Comparison of ENCODE assay signal across 11 cellular contexts in genomic region chr1:19398309-19398760, GRCh38.
DNase-seq lines count a peak whose midpoint lies in the region; ATAC-seq and TF ChIP-seq lines count a peak whose summit lies in the region.
"Had no signal": no experiment of that assay in that cellular context is flagged by ENCODE, and none has a peak within 500 bp of the region (broad histone marks: within the 10 kb centered on the region; RNA-seq: fewer than 3 reads in every experiment).

No MANE protein-coding gene starts in this region.

- H3K36me3 ChIP-seq in PC-3 (ENCODE audit: low read depth, low read length): no peaks in the 10 kb centered on the region

- H3K4me1 ChIP-seq in PC-3 (ENCODE audit: insufficient read depth, low read length): peaks cover 4% of the 10 kb centered on the region; the same call in 1 of the 2 replicates

- ATAC-seq in CD4-positive, alpha-beta T cell (ENCODE audit: poor library complexity): no peak
- ATAC-seq in PC-3: no peak
- no peak for ATAC-seq in GM18861 (IDR thresholded peaks at IDR 0.05; ENCODE audit: unreplicated experiment)

- H4K20me1 ChIP-seq in PC-3 (ENCODE audit: low read length): peaks cover 3% of the 10 kb centered on the region; the same call in 1 of the 2 replicates

- no peak overlapping the region for H3K4me2 ChIP-seq in PC-3 (ENCODE audit: low read length)

- no peak overlapping the region for H3K4me3 Mint-ChIP-seq in CD4-positive, alpha-beta T cell
- H3K4me3 Mint-ChIP-seq: dendritic cell treated with granulocyte-macrophage colony-stimulating factor and Interleukin-4, amounts not matched to agents 40 ng/mL and 50 ng/mL, for 4 days had no signal

- BruUV-seq in PC-3 (replicated peaks; lab: Mats Ljungman, UMichigan): no TSS peak

- peaks cover 83% of the 10 kb centered on the region for H3K4me1 Mint-ChIP-seq in CD4-positive, alpha-beta T cell (ENCODE audit: low read depth)

- no peak for TF ChIP-seq CTCF in CD4-positive, alpha-beta T cell (IDR thresholded peaks at IDR 0.05)
- peak; percentile 39 for TF ChIP-seq CTCF in PC-3 (conservative IDR thresholded peaks at IDR 0.05; ENCODE audit: low read depth, low read length)
- TF ChIP-seq CTCF in epithelial cell of esophagus (IDR thresholded peaks at IDR 0.05; ENCODE audit: insufficient read depth, low read depth, low read length, missing control alignments): peak; percentile 41
- no peak for TF ChIP-seq CTCF in GM10266 (IDR thresholded peaks at IDR 0.05; ENCODE audit: control insufficient read depth, insufficient read depth, low read depth, missing control alignments)

- H3K36me3 Mint-ChIP-seq in CD4-positive, alpha-beta T cell (ENCODE audit: low read depth): peaks cover 69% of the 10 kb centered on the region

- CTCF ChIA-PET in CD4-positive, alpha-beta T cell (lab: Charles Lee): no interaction called here
- CTCF ChIA-PET in PC-3 (lab: Charles Lee): no interaction called here

- no peak overlapping the region for H3K9ac ChIP-seq in PC-3 (ENCODE audit: low read length)
- H3K9ac ChIP-seq: parathyroid adenoma had no signal

- peak overlapping the region; percentile 52 for H3K27ac Mint-ChIP-seq in CD4-positive, alpha-beta T cell
- H3K27ac Mint-ChIP-seq: dendritic cell treated with granulocyte-macrophage colony-stimulating factor and Interleukin-4, amounts not matched to agents 40 ng/mL and 50 ng/mL, for 4 days had no signal

- no peaks in the 10 kb centered on the region for H3K9me3 ChIP-seq in CD4-positive, alpha-beta T cell (ENCODE audit: control insufficient read depth, low read length)
- no peaks in the 10 kb centered on the region for H3K9me3 ChIP-seq in PC-3 (ENCODE audit: low read length)

- intact Hi-C loops in CD4-positive, alpha-beta T cell (cut with DNase I, micrococcal nuclease): no loop called here
- intact Hi-C loops in PC-3 (cut with micrococcal nuclease): loop anchor here (10.0 kb wide), 3 partner anchors 56 to 186 kb away; partner anchors contain the start of gene CAPZB
- intact Hi-C loops in posterior vena cava (cut with DNase I): loop anchor here (5.0 kb wide), 2 partner anchors 89 to 254 kb away; partner anchors contain the start of gene CAPZB (in 1 of the 2)

- H3K27me3 Mint-ChIP-seq in CD4-positive, alpha-beta T cell: no peaks in the 10 kb centered on the region
- H3K27me3 Mint-ChIP-seq: dendritic cell treated with granulocyte-macrophage colony-stimulating factor and Interleukin-4, amounts not matched to agents 40 ng/mL and 50 ng/mL, for 4 days had no signal

- H2AFZ ChIP-seq in PC-3 (ENCODE audit: low read length): no peak overlapping the region
- H2AFZ ChIP-seq: parathyroid adenoma had no signal

- no peaks in the 10 kb centered on the region for H3K27me3 ChIP-seq in CD4-positive, alpha-beta T cell (ENCODE audit: control insufficient read depth, insufficient read depth, low read length)
- no peaks in the 10 kb centered on the region for H3K27me3 ChIP-seq in PC-3 (ENCODE audit: low read length)

- H3K4me3 ChIP-seq in PC-3 (ENCODE audit: low read length) (no peak overlapping the region), epithelial cell of esophagus (ENCODE audit: low read length) (no peak overlapping the region)

- H3K27ac ChIP-seq in CD4-positive, alpha-beta T cell (ENCODE audit: low read depth, low read length): no peak overlapping the region
- H3K27ac ChIP-seq in PC-3 (ENCODE audit: low read length): no peak overlapping the region
- H3K27ac ChIP-seq: parathyroid adenoma had no signal

- no peaks in the 10 kb centered on the region for H3K9me3 Mint-ChIP-seq in CD4-positive, alpha-beta T cell
- H3K9me3 Mint-ChIP-seq: dendritic cell treated with granulocyte-macrophage colony-stimulating factor and Interleukin-4, amounts not matched to agents 40 ng/mL and 50 ng/mL, for 4 days had no signal

- H3K79me2 ChIP-seq in PC-3 (ENCODE audit: low read length): peaks cover 42% of the 10 kb centered on the region

- H3F3A ChIP-seq in PC-3 (ENCODE audit: low read length, unreplicated experiment): no peaks in the 10 kb centered on the region

- DNase-seq in CD4-positive, alpha-beta T cell: no peak
- DNase-seq in PC-3 (peak; percentile 55), epithelial cell of esophagus (ENCODE audit: low read depth) (peak; percentile 86), posterior vena cava (ENCODE audit: low spot score) (peak; percentile 87), GM10266 (ENCODE audit: extremely low spot score) (no peak), NCI-H774 (lab: John Stamatoyannopoulos, UW) (no peak), NOMO-1 treated with DMSO at 0.1 percent for 48 hours (lab: John Stamatoyannopoulos, UW; ENCODE audit: unreplicated experiment) (no peak)
- DNase-seq: Right ventricle myocardium superior had no signal

- no peaks in the 10 kb centered on the region for H3K9me2 ChIP-seq in PC-3 (replicated peaks; ENCODE audit: low read length)

- POLR2A ChIA-PET in CD4-positive, alpha-beta T cell (lab: Charles Lee): no interaction called here
- POLR2A ChIA-PET in PC-3 (lab: Charles Lee; ENCODE audit: unreplicated experiment): no interaction called here

Comparison
In these comparisons a context has a peak if more than half of its experiments do, and no peak if none do; other contexts are left out.
1. DNase-seq: peak in PC-3 (single experiment), epithelial cell of esophagus (single experiment) and posterior vena cava (single experiment); none in CD4-positive, alpha-beta T cell (0 of 10), GM10266 (single experiment), NCI-H774 (single experiment) and NOMO-1 treated with DMSO at 0.1 percent for 48 hours (single experiment).
2. CTCF ChIP-seq: peak in PC-3 (single experiment) and epithelial cell of esophagus (single experiment); none in CD4-positive, alpha-beta T cell (single experiment) and GM10266 (single experiment).
3. intact Hi-C loops: an anchor here in PC-3 (10.0 kb wide) and posterior vena cava (5.0 kb wide); none called in CD4-positive, alpha-beta T cell.